Comparison of ENCODE assay signal across 7 cellular contexts in the genomic region with DNA sequence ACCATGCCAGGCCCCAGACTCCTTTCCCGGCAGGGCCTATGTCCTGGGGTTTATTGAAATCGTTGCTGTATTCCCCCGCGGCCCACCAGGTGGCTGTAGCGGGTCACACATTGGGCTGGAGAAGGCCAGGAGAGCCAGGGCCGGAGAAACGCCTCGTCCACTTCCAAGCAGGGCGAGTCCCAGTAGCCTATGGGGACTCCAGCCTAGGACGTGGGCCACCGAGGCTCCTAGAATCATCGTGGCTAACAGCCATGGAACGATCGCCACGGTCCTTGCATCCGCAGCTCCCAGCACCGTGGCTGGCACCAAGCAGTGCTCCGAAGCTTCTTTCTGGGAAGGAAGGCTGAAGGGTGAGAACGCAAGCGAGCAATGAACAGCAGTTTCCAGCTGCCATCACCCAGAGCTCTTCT.
A peak's percentile ranks its signal among the peaks of the same experiment; 100 is the strongest.
DNase-seq lines count a peak whose midpoint lies in the region; ATAC-seq, FAIRE-seq and TF ChIP-seq lines count a peak whose summit lies in the region.

No MANE protein-coding gene starts in this region.

- no peak for FAIRE-seq in RCC 7860 (lab: Jason Lieb, UNC)

- ATAC-seq in HG02885 (IDR thresholded peaks at IDR 0.05; ENCODE audit: poor library complexity, unreplicated experiment): no peak
- no peak for ATAC-seq in HG02973 (IDR thresholded peaks at IDR 0.05; ENCODE audit: unreplicated experiment)

- TF ChIP-seq CTCF in GM13977 (IDR thresholded peaks at IDR 0.05; ENCODE audit: extremely low read depth, insufficient read depth, missing control alignments) (peak; percentile 27), fibroblast of pulmonary artery (IDR thresholded peaks at IDR 0.05; ENCODE audit: low read length, missing control alignments) (peak; percentile 82)

- in situ Hi-C loops in GM13977 (cut with MboI; ENCODE audit: low pct_unique_long_range_greater_than_20kb, low sequenced_read_pairs, unreplicated experiment): no loop called here

- H3K4me3 ChIP-seq in fibroblast of pulmonary artery (replicated peaks; ENCODE audit: low read depth, low read length): peak overlapping the region; percentile 21

- no peak for DNase-seq in GM13977 (ENCODE audit: low spot score)
- peak; percentile 20 for DNase-seq in RCC 7860 (ENCODE audit: low spot score)
- DNase-seq in fibroblast of pulmonary artery (ENCODE audit: low read depth): peak; percentile 77
- DNase-seq in nucleus accumbens (lab: John Stamatoyannopoulos, UW): peak in 40 of 56 donors; percentile 8 to 74 (median 31)
- DNase-seq in central memory CD4-positive, alpha-beta T cell: no peak

Comparison
In these comparisons a context has a peak if more than half of its experiments do, and no peak if none do; other contexts are left out.
1. DNase-seq: peak in RCC 7860 (single experiment), fibroblast of pulmonary artery (single experiment) and nucleus accumbens (40 of 56); none in GM13977 (single experiment) and central memory CD4-positive, alpha-beta T cell (single experiment).